8 cellular contexts compared by ENCODE assay signal in the genomic region with DNA sequence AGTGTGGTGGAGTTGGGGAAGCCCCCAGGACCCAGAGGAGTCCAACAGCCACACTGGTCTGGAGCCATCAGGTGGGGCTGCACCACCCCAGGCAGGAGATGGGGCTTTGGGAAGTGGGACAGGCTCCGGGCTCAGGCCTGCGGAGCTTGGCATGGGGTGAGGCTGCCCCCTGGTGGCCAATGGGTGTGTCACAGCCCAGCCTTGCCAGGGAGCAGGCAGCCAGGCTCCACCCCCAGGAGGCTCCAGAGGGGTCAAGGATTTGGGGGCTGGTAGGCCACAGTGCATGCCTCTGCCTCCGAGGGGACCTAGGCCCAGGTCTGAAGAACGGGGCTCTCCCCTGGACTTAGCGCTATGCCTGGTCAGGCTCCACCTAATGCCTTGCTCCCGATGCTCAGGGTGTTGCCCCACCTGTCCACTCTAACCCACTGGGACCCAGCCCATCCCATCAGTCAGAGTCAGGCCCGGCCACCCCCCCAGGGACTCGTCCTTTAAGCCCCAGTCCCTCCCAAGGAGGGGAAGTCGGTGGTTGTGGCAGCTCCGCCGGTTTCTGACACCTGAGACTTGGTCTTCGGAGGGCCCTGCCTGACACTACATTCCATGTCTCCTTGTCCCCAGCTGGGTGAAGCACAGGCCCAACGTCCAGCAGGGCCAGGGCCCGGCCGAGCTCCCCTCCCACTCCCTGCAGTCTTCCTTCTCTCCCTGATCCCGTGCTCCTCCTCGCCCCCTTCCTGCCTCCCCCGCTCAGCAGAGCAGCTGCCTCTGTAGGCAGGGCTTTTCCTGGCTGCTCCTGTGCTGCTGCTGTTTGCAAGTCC. TPM values are rescaled to one million over a fixed set of nuclear protein-coding genes. Genes with fewer than 3 reads are reported as not detected.
A peak's percentile ranks its signal among the peaks of the same experiment; 100 is the strongest.
DNase-seq lines count a peak whose midpoint lies in the region; ATAC-seq, FAIRE-seq and TF ChIP-seq lines count a peak whose summit lies in the region.

No MANE protein-coding gene starts in this region.

- H3K27ac ChIP-seq in CD8-positive, alpha-beta T cell (ENCODE audit: low read depth, low read length): no peak overlapping the region
- no peak overlapping the region for H3K27ac ChIP-seq in right cardiac atrium (ENCODE audit: low read length)

- H3K9me3 Mint-ChIP-seq in CD8-positive, alpha-beta T cell: no peaks in the 10 kb centered on the region
- H3K9me3 Mint-ChIP-seq in T-cell: no peaks in the 10 kb centered on the region

- 23% methylated on average over 18 of the region's 18 CpGs for WGBS in right cardiac atrium

- no peak overlapping the region for H3K4me3 ChIP-seq in CD8-positive, alpha-beta T cell (ENCODE audit: low read depth, low read length)
- H3K4me3 ChIP-seq in right cardiac atrium (ENCODE audit: low read length): no peak overlapping the region

- TF ChIP-seq CTCF in CD8-positive, alpha-beta T cell (IDR thresholded peaks at IDR 0.05): peak; percentile 87

- intact Hi-C loops in CD8-positive, alpha-beta T cell (cut with DNase I, micrococcal nuclease): loop anchor here (1.0 to 2.0 kb wide), 5 partner anchors 361 to 973 kb away; no protein-coding TSS in a partner anchor
- intact Hi-C loops in right cardiac atrium (cut with DNase I): loop anchor here (5.0 to 10.0 kb wide), 6 partner anchors 65 to 858 kb away; a partner anchor contains a TSS
- intact Hi-C loops in sciatic nerve (cut with DNase I): loop anchor here (10.0 kb wide), 1 partner anchor 855 kb away; no protein-coding TSS in a partner anchor

- H3K4me3 Mint-ChIP-seq in CD8-positive, alpha-beta T cell: no peak overlapping the region
- no peak overlapping the region for H3K4me3 Mint-ChIP-seq in T-cell

- peak; percentile 69 for FAIRE-seq in HTR-8/SVneo (lab: Jason Lieb, UNC)

- no peaks in the 10 kb centered on the region for H3K27me3 ChIP-seq in CD8-positive, alpha-beta T cell (ENCODE audit: insufficient read depth, low read length)
- H3K27me3 ChIP-seq in right cardiac atrium (ENCODE audit: control insufficient read depth, insufficient read depth): no peaks in the 10 kb centered on the region

- CTCF ChIA-PET in CD8-positive, alpha-beta T cell (lab: Charles Lee): interaction anchor here (0.5 to 5.0 kb wide), 17 partner anchors 9 to 949 kb away, joined by 3 to 55 read pairs (median 3); a partner anchor contains a TSS
- CTCF ChIA-PET in T-cell (lab: Charles Lee): interaction anchor here (0.9 to 1.9 kb wide), 4 partner anchors 11 to 857 kb away, joined by 3 to 13 read pairs (median 4); a partner anchor contains a TSS

- peak; percentile 99 for ATAC-seq in CD8-positive, alpha-beta T cell
- ATAC-seq in GM19351 (IDR thresholded peaks at IDR 0.05; ENCODE audit: unreplicated experiment) (peak; percentile 84), T-cell (replicated peaks in 1 of 4) (peak; percentile 88 to 99 (median 91)), right cardiac atrium (peak; percentile 84 to 87), sciatic nerve (peak; percentile 93), HG03565 (IDR thresholded peaks at IDR 0.05; ENCODE audit: unreplicated experiment) (no peak)

- no peaks in the 10 kb centered on the region for H3K27me3 Mint-ChIP-seq in CD8-positive, alpha-beta T cell (ENCODE audit: low read depth)
- no peaks in the 10 kb centered on the region for H3K27me3 Mint-ChIP-seq in T-cell

- POLR2A ChIA-PET in CD8-positive, alpha-beta T cell (lab: Charles Lee): no interaction called here
- POLR2A ChIA-PET in T-cell (lab: Charles Lee): no interaction called here

- H3K4me1 ChIP-seq in CD8-positive, alpha-beta T cell (ENCODE audit: insufficient read depth, low read length): peaks cover 9% of the 10 kb centered on the region
- no peaks in the 10 kb centered on the region for H3K4me1 ChIP-seq in right cardiac atrium (ENCODE audit: control insufficient read depth, insufficient read depth, low read length)

- H3K4me1 Mint-ChIP-seq in CD8-positive, alpha-beta T cell (ENCODE audit: low read depth): peaks cover 3% of the 10 kb centered on the region
- peaks cover 0 to 4% (median 3%) of the 10 kb centered on the region in 3 donors for H3K4me1 Mint-ChIP-seq in T-cell

- H3K36me3 Mint-ChIP-seq in CD8-positive, alpha-beta T cell: no peaks in the 10 kb centered on the region
- no peaks in the 10 kb centered on the region for H3K36me3 Mint-ChIP-seq in T-cell

- peak; percentile 59 to 89 (median 78) for DNase-seq in CD8-positive, alpha-beta T cell
- DNase-seq in HTR-8/SVneo (ENCODE audit: insufficient read length, low spot score) (peak; percentile 86), T-cell (peak; percentile 29 to 85 (median 72)), amniotic epithelial cell (ENCODE audit: low read depth) (peak; percentile 34), right cardiac atrium (peak; percentile 79 to 93 (median 91)), sciatic nerve (ENCODE audit: low spot score) (peak; percentile 91)

- no peaks in the 10 kb centered on the region for H3K36me3 ChIP-seq in CD8-positive, alpha-beta T cell (ENCODE audit: insufficient read depth, low read length)

- no peaks in the 10 kb centered on the region for H3K9me3 ChIP-seq in CD8-positive, alpha-beta T cell (ENCODE audit: low read length)
- no peaks in the 10 kb centered on the region for H3K9me3 ChIP-seq in right cardiac atrium (ENCODE audit: control insufficient read depth, low read length)

- H3K27ac Mint-ChIP-seq in CD8-positive, alpha-beta T cell: no peak overlapping the region
- H3K27ac Mint-ChIP-seq in T-cell: no peak overlapping the region

RNA-seq across cellular contexts. Expression of a gene that starts 11.3 kb away (rescaled TPM):
- 10 to 100 TPM; 41.2 to 41.4 TPM for total RNA-seq in CD8-positive, alpha-beta T cell
- total RNA-seq in T-cell (10 to 100 TPM; 15.6 to 28.1 (median 16.1) TPM), right cardiac atrium (10 to 100 TPM; 21.4 to 26.7 (median 24.5) TPM), sciatic nerve (51.4 TPM)
- 8.8 TPM for polyA plus RNA-seq in right cardiac atrium

Comparison
In these comparisons a context has a peak if more than half of its experiments do, and no peak if none do; other contexts are left out.
1. DNase-seq: peak in every context shown above with its lines; median percentile 91 in right cardiac atrium; 91 in sciatic nerve; 86 in HTR-8/SVneo; 78 in CD8-positive, alpha-beta T cell; 72 in T-cell; 34 in amniotic epithelial cell.